ENCODE assay signal across 10 cellular contexts in genomic region chr4:157075401-157075800, GRCh38. TPM values are rescaled to one million over a fixed set of nuclear protein-coding genes. Genes with fewer than 3 reads are reported as not detected.
DNase-seq lines count a peak whose midpoint lies in the region; ATAC-seq and TF ChIP-seq lines count a peak whose summit lies in the region.
"Had no signal": no experiment of that assay in that cellular context is flagged by ENCODE, and none has a peak within 500 bp of the region (broad histone marks: within the 10 kb centered on the region; RNA-seq: fewer than 3 reads in every experiment).

No MANE protein-coding gene starts in this region.

- H3K4me1 ChIP-seq in mesenchymal stem cell (ENCODE audit: control insufficient read depth, insufficient read depth, low read depth, low read length) (peaks cover 2% of the 10 kb centered on the region), testis (no peaks in the 10 kb centered on the region), uterus (no peaks in the 10 kb centered on the region)

- H4K8ac ChIP-seq in mesenchymal stem cell (ENCODE audit: low read length), result no peak overlapping the region

- no peak overlapping the region for H3K23ac ChIP-seq in mesenchymal stem cell (ENCODE audit: low read length in 2 of 2)

- no peaks in the 10 kb centered on the region for H3K9me3 ChIP-seq in MG63
- no peaks in the 10 kb centered on the region for H3K9me3 ChIP-seq in mesenchymal stem cell (ENCODE audit: control insufficient read depth, low read length)
- no peaks in the 10 kb centered on the region for H3K9me3 ChIP-seq in testis
- no peaks in the 10 kb centered on the region for H3K9me3 ChIP-seq in uterus

- no peak overlapping the region for H3K14ac ChIP-seq in mesenchymal stem cell (ENCODE audit: low read length in 2 of 2)

- H3K27me3 ChIP-seq in MG63, result peaks cover 54% of the 10 kb centered on the region
- peaks cover 0 to 4% (median 0%) of the 10 kb centered on the region in 45 donors for H3K27me3 ChIP-seq in dorsolateral prefrontal cortex
- H3K27me3 ChIP-seq in mesenchymal stem cell (ENCODE audit: control insufficient read depth in 1 of 2, insufficient read depth in 1 of 2, low read length in 2 of 2), result no peaks in the 10 kb centered on the region
- H3K27me3 ChIP-seq in testis, result no peaks in the 10 kb centered on the region
- H3K27me3 ChIP-seq in uterus, result peaks cover 0 to 9% of the 10 kb centered on the region in 2 donors

- no peaks in the 10 kb centered on the region for H3K36me3 ChIP-seq in MG63
- no peaks in the 10 kb centered on the region for H3K36me3 ChIP-seq in mesenchymal stem cell (ENCODE audit: control insufficient read depth in 1 of 2, insufficient read depth in 2 of 2, low read depth in 1 of 2, low read length in 2 of 2)
- no peaks in the 10 kb centered on the region for H3K36me3 ChIP-seq in testis (ENCODE audit: low read depth, missing control alignments)
- no peaks in the 10 kb centered on the region for H3K36me3 ChIP-seq in uterus

- peak overlapping the region; percentile 80 for H3K4me2 ChIP-seq in mesenchymal stem cell (ENCODE audit: low read length, poor library complexity, severe bottlenecking)

- no peak overlapping the region for H2AFZ ChIP-seq in mesenchymal stem cell (ENCODE audit: low read depth, low read length)

- H3K4me3 ChIP-seq in MG63 (peak overlapping the region; percentile 43), dorsolateral prefrontal cortex (peak overlapping the region; percentile 43 to 89 (median 73)), mesenchymal stem cell (ENCODE audit: insufficient read depth in 1 of 2, low read depth in 1 of 2, low read length in 2 of 2) (peak overlapping the region in 1 of 2 experiments; percentile 83), testis (peak overlapping the region; percentile 57 to 64), uterus (peak overlapping the region in 1 of 2 donors; percentile 60)

- H3K9ac ChIP-seq in mesenchymal stem cell (ENCODE audit: low read length), result peak overlapping the region; percentile 79

- H3K27ac ChIP-seq in dorsolateral prefrontal cortex (peak overlapping the region in 34 of 59 donors; percentile 2 to 90 (median 68)), mesenchymal stem cell (ENCODE audit: low read length, poor library complexity, severe bottlenecking) (no peak overlapping the region), testis (no peak overlapping the region), uterus (peak overlapping the region in 1 of 2 donors; percentile 39)

- no peak overlapping the region for H2AK5ac ChIP-seq in mesenchymal stem cell (ENCODE audit: low read length, severe bottlenecking)

- TF ChIP-seq POLR2A in testis (IDR thresholded peaks at IDR 0.05) (no peak), uterus (IDR thresholded peaks at IDR 0.05) (no peak)

- no peak overlapping the region for H3K4ac ChIP-seq in mesenchymal stem cell (ENCODE audit: low read depth in 1 of 2, low read length in 2 of 2)

- TF ChIP-seq CTCF in dorsolateral prefrontal cortex (IDR thresholded peaks at IDR 0.05 in 54 of 56, conservative IDR thresholded peaks at IDR 0.05 in 2 of 56; ENCODE audit: low read depth in 1 of 56, partially characterized antibody in 56 of 56) (no peak), testis (IDR thresholded peaks at IDR 0.05) (no peak), uterus (IDR thresholded peaks at IDR 0.05) (no peak)

- intact Hi-C loops in dorsolateral prefrontal cortex (cut with DNase I), result loop anchor here in 1 of 2 donors (5.0 kb wide), 1 partner anchor 147 kb away; the partner anchor contains the start of gene GRIA2
- intact Hi-C loops in testis (cut with DNase I; ENCODE audit: low total_unique reads), result no loop called here
- intact Hi-C loops in uterus (cut with DNase I; ENCODE audit: low total_unique reads), result no loop called here

- H2BK5ac ChIP-seq in mesenchymal stem cell (ENCODE audit: low read depth, low read length, poor library complexity, severe bottlenecking), result no peak overlapping the region

- no peak overlapping the region for H3K18ac ChIP-seq in mesenchymal stem cell (ENCODE audit: low read depth in 1 of 2, low read length in 2 of 2)

- no peak overlapping the region for H2BK120ac ChIP-seq in mesenchymal stem cell (ENCODE audit: low read depth, low read length)

- DNase-seq in MG63 (no peak), dorsolateral prefrontal cortex (no peak), mesenchymal stem cell (no peak), testis (no peak), uterus (no peak), NCI-H82 (lab: John Stamatoyannopoulos, UW) (no peak)
- DNase-seq: activated T-cell treated with anti-CD3 and anti-CD28 coated beads, Interleukin-2, amount 50 U/mL, for 4 hours; T-helper 17 cell had no signal

- 90% methylated on average over 1 of the region's 2 CpGs for WGBS in mesenchymal stem cell
- 57 to 78% methylated on average over 2 of the region's 2 CpGs for whole genome bisulfite sequencing in testis, 2 donors

- ATAC-seq in GM19463 (IDR thresholded peaks at IDR 0.05; ENCODE audit: unreplicated experiment), result no peak
- no peak for ATAC-seq in GM18511 (IDR thresholded peaks at IDR 0.05; ENCODE audit: unreplicated experiment)
- ATAC-seq: T-helper 17 cell had no signal

- H2BK15ac ChIP-seq in mesenchymal stem cell (ENCODE audit: low read depth, poor library complexity, severe bottlenecking), result no peak overlapping the region

- H4K91ac ChIP-seq in mesenchymal stem cell (ENCODE audit: low read length), result no peak overlapping the region

- peaks cover 4% of the 10 kb centered on the region for H3K79me1 ChIP-seq in mesenchymal stem cell (replicated peaks; ENCODE audit: low read length, poor library complexity, severe bottlenecking)

- H2BK12ac ChIP-seq in mesenchymal stem cell (ENCODE audit: low read length in 2 of 2), result no peak overlapping the region

RNA-seq across cellular contexts. Expression of gene GLRB, which starts 0.5 kb away (rescaled TPM):
- 0.81 and 3.9 TPM in 2 replicates for total RNA-seq in MG63 (2014; rRNA removed; shearing (Covaris generic); ENCODE audit: low replicate concordance)
- total RNA-seq in dorsolateral prefrontal cortex (100 to 1,000 TPM in 53 of 120 experiments, 10 to 100 TPM in 67; 28.5 to 141 (median 96.7) TPM), testis (1 to 10 TPM; 2.4 to 4.4 TPM), uterus (10 to 100 TPM in 1 of 4 donors, 1 to 10 TPM in 3; 1.0 to 20.6 (median 4.6) TPM)
- 4.4 TPM for polyA plus RNA-seq in mesenchymal stem cell (2013, experiment 1 of 2)
- polyA plus RNA-seq in mesenchymal stem cell (2013, experiment 2 of 2), result 5.6 TPM
- polyA plus RNA-seq in testis (ENCODE audit: insufficient read depth, low read depth, low replicate concordance), result 2.6 TPM
- total RNA-seq: activated T-cell treated with anti-CD3 and anti-CD28 coated beads, Interleukin-2, amount 50 U/mL, for 4 hours; T-helper 17 cell had no signal

Comparison
In these comparisons a context has a peak if more than half of its experiments do, and no peak if none do; other contexts are left out.
1. H3K27ac ChIP-seq: peak in dorsolateral prefrontal cortex (34 of 59); none in mesenchymal stem cell (single experiment) and testis (0 of 2).